Comparison of ENCODE assay signal across 8 cellular contexts in genomic region chr2:19363474-19363778, GRCh38. TPM values are rescaled to one million over a fixed set of nuclear protein-coding genes. Genes with fewer than 3 reads are reported as not detected.
DNase-seq lines count a peak whose midpoint lies in the region; ATAC-seq and TF ChIP-seq lines count a peak whose summit lies in the region.

No MANE protein-coding gene starts in this region.

- H3K4me1 Mint-ChIP-seq in Caco-2 (ENCODE audit: low read depth, unreplicated experiment): peaks cover 19% of the 10 kb centered on the region

- POLR2A ChIA-PET in Caco-2 (lab: Charles Lee): interaction anchor here (0.5 kb wide), 1 partner anchor 865 kb away, joined by 3 read pairs; no protein-coding TSS in a partner anchor

- intact Hi-C loops in Caco-2 (cut with micrococcal nuclease; ENCODE audit: unreplicated experiment) (loop anchor here (1.0 to 5.0 kb wide), 9 partner anchors 131 to 976 kb away; no protein-coding TSS in a partner anchor), psoas muscle (cut with DNase I) (loop anchor here (1.0 to 10.0 kb wide), 8 partner anchors 369 to 977 kb away; no protein-coding TSS in a partner anchor)

- H3K27me3 ChIP-seq in Caco-2 (replicated peaks; ENCODE audit: control insufficient read depth, insufficient read depth, low read length) (no peaks in the 10 kb centered on the region), SJSA1 (replicated peaks) (no peaks in the 10 kb centered on the region), psoas muscle (ENCODE audit: insufficient read depth in 3 of 3, low read length in 2 of 3) (peaks cover 0 to 25% (median 0%) of the 10 kb centered on the region in 3 donors)

- H3K4me3 ChIP-seq in Caco-2 (ENCODE audit: low read depth, low read length) (no peak overlapping the region), SJSA1 (peak overlapping the region; percentile 43), fibroblast of pulmonary artery (replicated peaks; ENCODE audit: low read depth, low read length) (peak overlapping the region; percentile 76), psoas muscle (peak overlapping the region; percentile 78)

- peaks cover 15% of the 10 kb centered on the region for H3K27me3 Mint-ChIP-seq in Caco-2 (ENCODE audit: insufficient read depth, unreplicated experiment)

- CTCF ChIA-PET in Caco-2 (lab: Charles Lee): interaction anchor here (0.8 kb wide), 1 partner anchor 843 kb away, joined by 3 read pairs; no protein-coding TSS in a partner anchor

- H3K27ac ChIP-seq in SJSA1: no peak overlapping the region
- H3K27ac ChIP-seq in psoas muscle: no peak overlapping the region

- H3K36me3 Mint-ChIP-seq in Caco-2 (ENCODE audit: insufficient read depth, unreplicated experiment): no peaks in the 10 kb centered on the region

- peak overlapping the region; percentile 82 for H3K4me3 Mint-ChIP-seq in Caco-2 (ENCODE audit: unreplicated experiment)

- no peak overlapping the region for H3K27ac Mint-ChIP-seq in Caco-2 (ENCODE audit: unreplicated experiment)

- DNase-seq in Caco-2 (no peak), SJSA1 (ENCODE audit: low read depth in 1 of 2, low spot score in 2 of 2) (no peak), fibroblast of pulmonary artery (ENCODE audit: low read depth) (no peak), psoas muscle (peak in 1 of 2 donors; percentile 42), HK-2 (ENCODE audit: unreplicated experiment) (no peak), NCI-H774 (lab: John Stamatoyannopoulos, UW) (no peak), NCI-H187 treated with DMSO at 0.1 percent for 48 hours (lab: John Stamatoyannopoulos, UW) (no peak)

- H3K9me3 Mint-ChIP-seq in Caco-2 (ENCODE audit: unreplicated experiment): no peaks in the 10 kb centered on the region

- WGBS in psoas muscle, 3 donors: 6 to 9% (median 9%) methylated on average over 20 of the region's 20 CpGs

- H3K9me3 ChIP-seq in Caco-2 (no peaks in the 10 kb centered on the region), SJSA1 (replicated peaks) (no peaks in the 10 kb centered on the region), psoas muscle (no peaks in the 10 kb centered on the region)

- H3K36me3 ChIP-seq in Caco-2 (ENCODE audit: control insufficient read depth, insufficient read depth, low read length): no peaks in the 10 kb centered on the region
- H3K36me3 ChIP-seq in SJSA1: no peaks in the 10 kb centered on the region
- H3K36me3 ChIP-seq in psoas muscle (ENCODE audit: insufficient read depth in 1 of 2, low read depth in 1 of 2): no peaks in the 10 kb centered on the region

- H3K4me1 ChIP-seq in Caco-2 (no peaks in the 10 kb centered on the region; the same call in 1 of the 2 replicates), SJSA1 (replicated peaks) (peaks cover 9% of the 10 kb centered on the region), psoas muscle (no peaks in the 10 kb centered on the region)

- no peak for TF ChIP-seq CTCF in Caco-2 (IDR thresholded peaks at IDR 0.05; ENCODE audit: insufficient read depth in 1 of 2, low read depth in 1 of 2, low read length in 1 of 2, severe bottlenecking in 1 of 2, unreplicated experiment in 1 of 2)
- no peak for TF ChIP-seq CTCF in fibroblast of pulmonary artery (IDR thresholded peaks at IDR 0.05; ENCODE audit: low read length, missing control alignments)
- no peak for TF ChIP-seq CTCF in psoas muscle (IDR thresholded peaks at IDR 0.05)

- no TSS peak for BruUV-seq in Caco-2 (replicated peaks; lab: Mats Ljungman, UMichigan)

- ATAC-seq in psoas muscle (no peak), HG03520 (IDR thresholded peaks at IDR 0.05; ENCODE audit: unreplicated experiment) (no peak)

RNA-seq across cellular contexts. Expression of gene OSR1, which starts 5.0 kb away (rescaled TPM):
- total RNA-seq in Caco-2 (2022): 3.0 and 3.2 TPM in 2 replicates
- total RNA-seq in SJSA1 (2014; rRNA removed; shearing (Covaris generic)): 1.9 and 2.2 TPM in 2 replicates
- total RNA-seq in psoas muscle: 1 to 10 TPM; 2.0 to 6.7 (median 3.3) TPM
- 1 to 10 TPM; 1.1 to 3.3 (median 1.3) TPM for polyA plus RNA-seq in psoas muscle
